8 cellular contexts compared by ENCODE assay signal in genomic region chr20:17895641-17896246, GRCh38.
DNase-seq lines count a peak whose midpoint lies in the region; ATAC-seq, FAIRE-seq and TF ChIP-seq lines count a peak whose summit lies in the region.

No MANE protein-coding gene starts in this region.

- CTCF ChIA-PET in activated CD4-positive, alpha-beta memory T cell treated with anti-CD3 and anti-CD28 coated beads, Interleukin-2, amount 10 ng/mL, durations not matched to agents 7 days and 5 days (lab: Charles Lee), result interaction anchor here (0.7 to 2.7 kb wide), 6 partner anchors 50 to 1092 kb away, joined by 3 to 13 read pairs (median 4); partner anchors contain the start of gene RRBP1

- H3K27ac ChIP-seq in ovary (peak overlapping the region; percentile 56 to 76), transverse colon (peak overlapping the region; percentile 51 to 79 (median 70)), small intestine (ENCODE audit: low read depth in 1 of 2, low read length in 1 of 2) (peak overlapping the region in 1 of 2 donors; percentile 76)

- TF ChIP-seq CTCF in AG10803 (conservative IDR thresholded peaks at IDR 0.05; ENCODE audit: low read length) (no peak), ovary (IDR thresholded peaks at IDR 0.05) (no peak), transverse colon (IDR thresholded peaks at IDR 0.05) (no peak)

- POLR2A ChIA-PET in activated CD4-positive, alpha-beta memory T cell treated with anti-CD3 and anti-CD28 coated beads, Interleukin-2, amount 10 ng/mL, durations not matched to agents 7 days and 5 days (lab: Charles Lee), result interaction anchor here (0.7 to 2.2 kb wide), 2 partner anchors 214 to 391 kb away, joined by 3 to 6 read pairs; partner anchors contain the start of gene RRBP1

- H3K4me3 ChIP-seq in AG10803 (ENCODE audit: low read length) (peak overlapping the region; percentile 55), ovary (peak overlapping the region; percentile 38), transverse colon (peak overlapping the region in 3 of 4 donors; percentile 13 to 20 (median 16)), small intestine (ENCODE audit: low read depth in 1 of 2, low read length in 2 of 2) (no peak overlapping the region)

- TF ChIP-seq POLR2A in ovary (IDR thresholded peaks at IDR 0.05) (no peak), transverse colon (IDR thresholded peaks at IDR 0.05) (no peak)

- H3K4me3 Mint-ChIP-seq in activated CD4-positive, alpha-beta memory T cell treated with anti-CD3 and anti-CD28 coated beads, Interleukin-2, amount 10 ng/mL, durations not matched to agents 7 days and 5 days, result peak overlapping the region; percentile 53

- 3% methylated on average over 18 of the region's 18 CpGs for WGBS in ovary, 3 donors
- 52 to 61% methylated on average over 6 to 17 of the region's 18 CpGs for WGBS in transverse colon (ENCODE audit: low coverage in 1 of 2), 2 donors
- 38 to 69% (median 64%) methylated on average over 18 of the region's 18 CpGs for WGBS in small intestine, 3 donors

- no peak for FAIRE-seq in small intestine (lab: Jason Lieb, UNC)

- H3K36me3 Mint-ChIP-seq in activated CD4-positive, alpha-beta memory T cell treated with anti-CD3 and anti-CD28 coated beads, Interleukin-2, amount 10 ng/mL, durations not matched to agents 7 days and 5 days (ENCODE audit: low read depth), result no peaks in the 10 kb centered on the region

- in situ Hi-C loops in transverse colon (cut with MboI; ENCODE audit: low pct_ligation_motif_present in 1 of 4, low pct_unique_long_range_greater_than_20kb in 1 of 4, low sequenced_read_pairs in 3 of 4), result loop anchor here in 3 of 4 donors (10.0 to 25.0 kb wide), 3 partner anchors 208 to 358 kb away; partner anchors contain the start of genes BANF2 (in 1 of the 3), BFSP1 (in 1 of the 3) and RRBP1 (in 1 of the 3)

- peaks cover 25% of the 10 kb centered on the region for H3K4me1 Mint-ChIP-seq in activated CD4-positive, alpha-beta memory T cell treated with anti-CD3 and anti-CD28 coated beads, Interleukin-2, amount 10 ng/mL, durations not matched to agents 7 days and 5 days

- no peaks in the 10 kb centered on the region for H3K9me3 Mint-ChIP-seq in activated CD4-positive, alpha-beta memory T cell treated with anti-CD3 and anti-CD28 coated beads, Interleukin-2, amount 10 ng/mL, durations not matched to agents 7 days and 5 days

- TF ChIP-seq EP300 in ovary (IDR thresholded peaks at IDR 0.05), result no peak
- TF ChIP-seq EP300 in transverse colon (IDR thresholded peaks at IDR 0.05; ENCODE audit: low read depth), result no peak

- H3K27me3 ChIP-seq in ovary, result no peaks in the 10 kb centered on the region
- H3K27me3 ChIP-seq in transverse colon, result no peaks in the 10 kb centered on the region
- H3K27me3 ChIP-seq in small intestine (ENCODE audit: control insufficient read depth in 2 of 2, insufficient read depth in 2 of 2, low read length in 2 of 2), result no peaks in the 10 kb centered on the region

- peaks cover 2% of the 10 kb centered on the region for H3K4me1 ChIP-seq in ovary (ENCODE audit: insufficient read depth)
- peaks cover 0 to 22% (median 2%) of the 10 kb centered on the region in 4 donors for H3K4me1 ChIP-seq in transverse colon
- no peaks in the 10 kb centered on the region for H3K4me1 ChIP-seq in small intestine (ENCODE audit: control insufficient read depth in 2 of 2, insufficient read depth in 1 of 2, low read depth in 1 of 2, low read length in 1 of 2)

- H3K36me3 ChIP-seq in ovary (no peaks in the 10 kb centered on the region), transverse colon (no peaks in the 10 kb centered on the region), small intestine (ENCODE audit: control insufficient read depth in 2 of 2, insufficient read depth in 2 of 2, low read length in 2 of 2) (no peaks in the 10 kb centered on the region)

- no peak for ATAC-seq in HG02840 (IDR thresholded peaks at IDR 0.05; ENCODE audit: low FRiP score, unreplicated experiment)

- H3K9me3 ChIP-seq in ovary, result no peaks in the 10 kb centered on the region
- no peaks in the 10 kb centered on the region for H3K9me3 ChIP-seq in transverse colon
- H3K9me3 ChIP-seq in small intestine (ENCODE audit: control insufficient read depth, low read depth), result no peaks in the 10 kb centered on the region

- intact Hi-C loops in ovary (cut with DNase I) (loop anchor here (2.0 to 10.0 kb wide), 7 partner anchors 42 to 391 kb away; partner anchors contain the start of genes BFSP1 (in 1 of the 4) and RRBP1 (in 1 of the 4)), transverse colon (cut with DNase I; ENCODE audit: low total_unique reads) (loop anchor here (5.0 kb wide), 1 partner anchor 213 kb away; the partner anchor contains the start of gene RRBP1)

- peaks cover 45% of the 10 kb centered on the region for H3K27me3 Mint-ChIP-seq in activated CD4-positive, alpha-beta memory T cell treated with anti-CD3 and anti-CD28 coated beads, Interleukin-2, amount 10 ng/mL, durations not matched to agents 7 days and 5 days

- DNase-seq in AG10803 (ENCODE audit: low read depth) (peak; percentile 46), HCEC 1CT (peak; percentile 13), fibroblast of peridontal ligament (ENCODE audit: extremely low read depth) (peak; percentile 60), ovary (peak; percentile 74 to 80 (median 75)), transverse colon (peak; percentile 58), small intestine (no peak)
- peak; percentile 47 for DNase-seq in activated CD4-positive, alpha-beta memory T cell treated with anti-CD3 and anti-CD28 coated beads, Interleukin-2, amount 10 ng/mL, durations not matched to agents 7 days and 5 days

- H3K27ac Mint-ChIP-seq in activated CD4-positive, alpha-beta memory T cell treated with anti-CD3 and anti-CD28 coated beads, Interleukin-2, amount 10 ng/mL, durations not matched to agents 7 days and 5 days, result no peak overlapping the region

Comparison
In these comparisons a context has a peak if more than half of its experiments do, and no peak if none do; other contexts are left out.
1. H3K4me3 ChIP-seq: peak in AG10803 (single experiment), ovary (single experiment) and transverse colon (3 of 4); none in small intestine (0 of 2).